Comparison of ENCODE assay signal across 15 cellular contexts in genomic region chr10:112679392-112679791, GRCh38.
DNase-seq lines count a peak whose midpoint lies in the region; ATAC-seq and TF ChIP-seq lines count a peak whose summit lies in the region.
"Had no signal": no experiment of that assay in that cellular context is flagged by ENCODE, and none has a peak within 500 bp of the region (broad histone marks: within the 10 kb centered on the region; RNA-seq: fewer than 3 reads in every experiment).

No MANE protein-coding gene starts in this region.

- 0 out of 5 replicates have a peak overlapping the region, but pooled peaks of 1 of the 2 experiments have one; percentile 50 for H3K4me3 Mint-ChIP-seq in H9
- no peak overlapping the region for H3K4me3 Mint-ChIP-seq in endodermal cell
- no peak overlapping the region for H3K4me3 Mint-ChIP-seq in neural crest cell
- H3K4me3 Mint-ChIP-seq: CD14-positive monocyte; CD8-positive, alpha-beta T cell had no signal

- dilution Hi-C loops in IMR-90 (cut with HindIII; ENCODE audit: low sequenced_read_pairs, unreplicated experiment), result no loop called here

- H3K36me3 Mint-ChIP-seq in H9 (ENCODE audit: insufficient read depth in 1 of 3, low read depth in 3 of 3) (no peaks in the 10 kb centered on the region), endodermal cell (ENCODE audit: low read depth) (no peaks in the 10 kb centered on the region), neural crest cell (ENCODE audit: low read depth) (no peaks in the 10 kb centered on the region)

- no peaks in the 10 kb centered on the region for H3K9me1 ChIP-seq in IMR-90 (ENCODE audit: insufficient read depth, low read length)

- H3K36me3 ChIP-seq in IMR-90 (ENCODE audit: control insufficient read depth, insufficient read depth, low read length) (peaks cover 2% of the 10 kb centered on the region; the same call in 1 of the 2 replicates), endodermal cell (ENCODE audit: control insufficient read depth, insufficient read depth, low read length) (no peaks in the 10 kb centered on the region)

- H3K18ac ChIP-seq in H9 (ENCODE audit: insufficient read length, low read depth, low read length) (no peak overlapping the region), IMR-90 (ENCODE audit: low read depth, low read length) (no peak overlapping the region)

- CTCF ChIA-PET in IMR-90 (lab: Yijun Ruan, JAX), result no interaction called here

- H2BK15ac ChIP-seq in H9 (ENCODE audit: low read depth, low read length), result no peak overlapping the region
- H2BK15ac ChIP-seq in IMR-90 (ENCODE audit: low read depth, low read length), result no peak overlapping the region

- H3K79me2 ChIP-seq in H9 (ENCODE audit: insufficient read depth, low read length), result no peaks in the 10 kb centered on the region

- H2BK5ac ChIP-seq in H9 (ENCODE audit: insufficient read length, low read length) (no peak overlapping the region), IMR-90 (ENCODE audit: low read depth, low read length, poor library complexity, severe bottlenecking) (no peak overlapping the region)

- no peak overlapping the region for H2BK12ac ChIP-seq in H9 (ENCODE audit: insufficient read length, low read depth, low read length)

- no peak overlapping the region for H3T11ph ChIP-seq in H9 (ENCODE audit: low read length)

- H4K91ac ChIP-seq in H9 (ENCODE audit: insufficient read length, low read depth, low read length), result no peak overlapping the region
- H4K91ac ChIP-seq in IMR-90 (ENCODE audit: insufficient read depth, low read depth, low read length), result no peak overlapping the region

- H3K4me1 ChIP-seq in H9 (ENCODE audit: insufficient read depth, low read length) (peaks cover 9% of the 10 kb centered on the region; the same call in 1 of the 2 replicates), IMR-90 (ENCODE audit: control insufficient read depth, insufficient read depth, low read length) (peaks cover 4% of the 10 kb centered on the region; the same call in 1 of the 2 replicates), endodermal cell (ENCODE audit: control insufficient read depth, insufficient read depth, low read length) (peaks cover 6% of the 10 kb centered on the region)

- H3K14ac ChIP-seq in H9 (ENCODE audit: insufficient read depth, low read length), result no peak overlapping the region
- no peak overlapping the region for H3K14ac ChIP-seq in IMR-90 (replicated peaks; ENCODE audit: low read depth, low read length)

- in situ Hi-C loops in IMR-90 (cut with MboI; ENCODE audit: low sequenced_read_pairs), result no loop called here

- TF ChIP-seq CTCF in H9 (conservative IDR thresholded peaks at IDR 0.05) (no peak), IMR-90 (conservative IDR thresholded peaks at IDR 0.05; ENCODE audit: low read depth, low read length) (no peak), endodermal cell (conservative IDR thresholded peaks at IDR 0.05) (no peak), neural crest cell (conservative IDR thresholded peaks at IDR 0.05) (no peak), lower leg skin (IDR thresholded peaks at IDR 0.05) (no peak)

- H4K8ac ChIP-seq in H9 (replicated peaks; ENCODE audit: insufficient read length, low read depth, low read length) (no peak overlapping the region), IMR-90 (ENCODE audit: low read depth in 2 of 2, low read length in 2 of 2) (no peak overlapping the region)

- H3K9ac ChIP-seq in H9 (ENCODE audit: extremely low read depth, insufficient read length, low read length), result no peak overlapping the region
- no peak overlapping the region for H3K9ac ChIP-seq in IMR-90 (ENCODE audit: low read depth, low read length)
- H3K9ac ChIP-seq in endodermal cell (ENCODE audit: extremely low read depth, low read length, poor library complexity, severe bottlenecking), result no peak overlapping the region

- no peak for ATAC-seq in IMR-90 (ENCODE audit: low read depth)
- no peak for ATAC-seq in GM19328 (IDR thresholded peaks at IDR 0.05; ENCODE audit: unreplicated experiment)
- ATAC-seq: CD8-positive, alpha-beta T cell had no signal

- no peaks in the 10 kb centered on the region for H3K9me3 Mint-ChIP-seq in H9
- no peaks in the 10 kb centered on the region for H3K9me3 Mint-ChIP-seq in endodermal cell
- H3K9me3 Mint-ChIP-seq in neural crest cell, result no peaks in the 10 kb centered on the region
- H3K9me3 Mint-ChIP-seq: CD14-positive monocyte; CD8-positive, alpha-beta T cell had no signal

- H3K4me1 Mint-ChIP-seq in H9 (peaks cover 25 to 30% of the 10 kb centered on the region in 2 experiments), endodermal cell (peaks cover 9% of the 10 kb centered on the region), neural crest cell (peaks cover 18% of the 10 kb centered on the region)
- H3K4me1 Mint-ChIP-seq: CD14-positive monocyte had no signal

- H3K27me3 ChIP-seq in H9 (ENCODE audit: insufficient read depth, low read length) (no peaks in the 10 kb centered on the region), IMR-90 (ENCODE audit: control insufficient read depth, insufficient read depth, low read length) (no peaks in the 10 kb centered on the region), endodermal cell (ENCODE audit: control insufficient read depth, insufficient read depth, low read length, poor library complexity, severe bottlenecking) (no peaks in the 10 kb centered on the region)

- WGBS in H9 (ENCODE audit: extremely low coverage, insufficient read length, low lambda C conversion rate), result no CpG with 5 or more reads among the region's 2 CpGs
- WGBS in IMR-90 (ENCODE audit: extremely low coverage in 2 of 2, insufficient read length in 1 of 2), 2 experiments, result no CpG with 5 or more reads among the region's 2 CpGs
- WGBS in endodermal cell (ENCODE audit: insufficient coverage in 1 of 2, insufficient read length in 1 of 2), 2 experiments, result 11 to 68% methylated on average over 1 to 2 of the region's 2 CpGs
- WGBS in lower leg skin, 2 donors, result 90 to 93% methylated on average over 2 of the region's 2 CpGs

- TF ChIP-seq POLR2A in IMR-90 (IDR thresholded peaks at IDR 0.05; ENCODE audit: low read depth, low read length) (no peak), lower leg skin (IDR thresholded peaks at IDR 0.05) (no peak)

- H3K23ac ChIP-seq in H9 (ENCODE audit: insufficient read length, low read depth, low read length) (no peak overlapping the region), IMR-90 (ENCODE audit: low read depth, low read length) (no peak overlapping the region)

- H2AK5ac ChIP-seq in H9 (ENCODE audit: insufficient read length, low read length), result no peak overlapping the region
- no peak overlapping the region for H2AK5ac ChIP-seq in IMR-90 (ENCODE audit: low read depth, low read length)

- no TSS peak for BruUV-seq in IMR-90 (replicated peaks; lab: Mats Ljungman, UMichigan)

- H4K20me1 ChIP-seq in H9 (ENCODE audit: control insufficient read depth, insufficient read depth, insufficient read length), result no peaks in the 10 kb centered on the region
- no peaks in the 10 kb centered on the region for H4K20me1 ChIP-seq in IMR-90 (ENCODE audit: insufficient read depth, low read length)

- H2BK20ac ChIP-seq in H9 (ENCODE audit: low read depth, low read length, poor library complexity, severe bottlenecking), result no peak overlapping the region
- no peak overlapping the region for H2BK20ac ChIP-seq in IMR-90 (ENCODE audit: low read depth, low read length)

- POLR2A ChIA-PET in IMR-90 (lab: Charles Lee; ENCODE audit: unreplicated experiment), result no interaction called here

- no peak overlapping the region for H2AK9ac ChIP-seq in IMR-90 (replicated peaks; ENCODE audit: low read depth, low read length, poor library complexity)

- H3K23me2 ChIP-seq in H9 (ENCODE audit: insufficient read length, low read depth, low read length, poor library complexity, severe bottlenecking), result no peaks in the 10 kb centered on the region

- no peak overlapping the region for H3K56ac ChIP-seq in H9 (ENCODE audit: insufficient read length, low read depth, low read length)
- H3K56ac ChIP-seq in IMR-90 (ENCODE audit: extremely low read depth, insufficient read depth, low read length), result no peak overlapping the region

- DNase-seq in H9, result no peak
- no peak for DNase-seq in IMR-90
- no peak for DNase-seq in endodermal cell
- no peak for DNase-seq in neural crest cell (ENCODE audit: low read depth, low spot score)
- DNase-seq in NCI-H2081 (lab: John Stamatoyannopoulos, UW), result no peak
- no peak for DNase-seq in lower leg skin (ENCODE audit: low spot score in 2 of 2)
- DNase-seq in NCI-H1105 (lab: John Stamatoyannopoulos, UW), result no peak
- DNase-seq: CD8-positive, alpha-beta T cell; COR-L47; DMS153; DMS79 treated with DMSO at 0.1 percent for 48 hours; GDM1; Karpas-422 had no signal

- H3K27ac ChIP-seq in H9 (ENCODE audit: insufficient read length, low read depth, low read length) (peak overlapping the region; percentile 36), IMR-90 (ENCODE audit: insufficient read depth, low read length) (no peak overlapping the region), endodermal cell (ENCODE audit: low read depth, low read length) (no peak overlapping the region)

- H2BK120ac ChIP-seq in H9 (ENCODE audit: low read depth, low read length, poor library complexity, severe bottlenecking) (no peak overlapping the region), IMR-90 (ENCODE audit: low read depth, low read length) (no peak overlapping the region)

- H2AFZ ChIP-seq in H9 (ENCODE audit: low read length) (no peak overlapping the region), IMR-90 (replicated peaks; ENCODE audit: low read length, poor library complexity) (no peak overlapping the region)

- TF ChIP-seq RAD21 in IMR-90 (IDR thresholded peaks at IDR 0.05; ENCODE audit: low read length), result no peak

- H3K27me3 Mint-ChIP-seq in H9 (ENCODE audit: low read depth), result no peaks in the 10 kb centered on the region
- no peaks in the 10 kb centered on the region for H3K27me3 Mint-ChIP-seq in endodermal cell (ENCODE audit: insufficient read depth)
- H3K27me3 Mint-ChIP-seq in neural crest cell (ENCODE audit: low read depth), result no peaks in the 10 kb centered on the region

- H3K4me2 ChIP-seq in H9 (ENCODE audit: insufficient read depth, insufficient read length, low read length), result no peak overlapping the region
- H3K4me2 ChIP-seq in IMR-90 (ENCODE audit: low read depth, low read length), result no peak overlapping the region

- no peak overlapping the region for H3K4ac ChIP-seq in H9 (ENCODE audit: low read depth, low read length)
- H3K4ac ChIP-seq in IMR-90 (ENCODE audit: low read depth, low read length), result no peak overlapping the region

- H3K27ac Mint-ChIP-seq in H9 (peak overlapping the region; percentile 49 to 97 (median 93); a peak in 6 of 7 replicates), endodermal cell (peak overlapping the region; percentile 28), neural crest cell (ENCODE audit: unreplicated experiment) (peak overlapping the region; percentile 83)
- H3K27ac Mint-ChIP-seq: CD14-positive monocyte; CD8-positive, alpha-beta T cell had no signal

- H3K79me1 ChIP-seq in H9 (ENCODE audit: insufficient read depth, low read depth, low read length, poor library complexity, severe bottlenecking) (no peaks in the 10 kb centered on the region), IMR-90 (ENCODE audit: low read depth in 1 of 2, low read length in 2 of 2) (no peaks in the 10 kb centered on the region)

- H3K4me3 ChIP-seq in IMR-90 (ENCODE audit: insufficient read depth, low read depth, low read length) (no peak overlapping the region), endodermal cell (ENCODE audit: low read length) (no peak overlapping the region), lower leg skin (ENCODE audit: low read depth, poor library complexity, severe bottlenecking) (no peak overlapping the region)

- intact Hi-C loops in IMR-90 (cut with micrococcal nuclease), result no loop called here
- intact Hi-C loops in lower leg skin (cut with DNase I; ENCODE audit: low total_unique reads), result no loop called here

- H4K5ac ChIP-seq in H9 (ENCODE audit: insufficient read length, low read depth, low read length) (no peak overlapping the region), IMR-90 (ENCODE audit: low read depth, low read length) (no peak overlapping the region)

- no peaks in the 10 kb centered on the region for H3K9me3 ChIP-seq in H9 (ENCODE audit: control insufficient read depth, low read depth, low read length)
- no peaks in the 10 kb centered on the region for H3K9me3 ChIP-seq in IMR-90 (ENCODE audit: control insufficient read depth, insufficient read depth, low read length)
- no peaks in the 10 kb centered on the region for H3K9me3 ChIP-seq in endodermal cell (ENCODE audit: control insufficient read depth, low read length)

Comparison
In these comparisons a context has a peak if more than half of its experiments do, and no peak if none do; other contexts are left out.
1. H3K27ac Mint-ChIP-seq: peak in every context shown above with its lines; median percentile 93 in H9; 83 in neural crest cell; 28 in endodermal cell.